ENCODE assay signal across 27 cellular contexts in genomic region chr20:33716498-33716897, GRCh38.
"Had no signal": no experiment of that assay in that cellular context is flagged by ENCODE, and none has a peak within 500 bp of the region (broad histone marks: within the 10 kb centered on the region; RNA-seq: fewer than 3 reads in every experiment).

No MANE protein-coding gene starts in this region.

- H3K4me3 Mint-ChIP-seq: activated B cell treated with CpG ODN at 0.5 μM for 24 hours; activated CD8-positive, alpha-beta T cell treated with anti-CD3 and anti-CD28 coated beads for 36 hours; activated naive CD4-positive, alpha-beta T cell treated with anti-CD3 and anti-CD28 coated beads for 36 hours; activated naive CD4-positive, alpha-beta T cell treated with anti-CD3 and anti-CD28 coated beads, Interleukin-2, amount 50 U/mL, for 24 hours; activated naive CD8-positive, alpha-beta T cell treated with anti-CD3 and anti-CD28 coated beads for 36 hours; activated naive CD8-positive, alpha-beta T cell treated with anti-CD3 and anti-CD28 coated beads, Interleukin-2, amount 50 U/mL, for 24 hours; activated T-cell treated with anti-CD3 and anti-CD28 coated beads, Interleukin-2, amount 50 U/mL, for 4 hours had no signal

- H3K9me3 Mint-ChIP-seq: activated CD8-positive, alpha-beta T cell treated with anti-CD3 and anti-CD28 coated beads for 36 hours; activated naive CD4-positive, alpha-beta T cell treated with anti-CD3 and anti-CD28 coated beads for 36 hours; activated naive CD4-positive, alpha-beta T cell treated with anti-CD3 and anti-CD28 coated beads, Interleukin-2, amount 50 U/mL, for 24 hours; activated naive CD8-positive, alpha-beta T cell treated with anti-CD3 and anti-CD28 coated beads for 36 hours; activated T-cell treated with anti-CD3 and anti-CD28 coated beads, Interleukin-2, amount 50 U/mL, for 4 hours had no signal

- H3K27ac ChIP-seq: body of pancreas, epithelial cell of prostate, esophagus squamous epithelium, gastroesophageal sphincter had no signal

- DNase-seq: activated B cell treated with CpG ODN at 0.5 μM for 24 hours; activated CD4-positive, alpha-beta T cell treated with anti-CD3 and anti-CD28 coated beads for 48 hours; activated CD4-positive, alpha-beta T cell treated with anti-CD3 and anti-CD28 coated beads, Interleukin-2, amount 50 U/mL, for 1 hour; activated CD4-positive, alpha-beta T cell treated with anti-CD3 and anti-CD28 coated beads, Interleukin-2, amount 50 U/mL, for 48 hours; activated CD8-positive, alpha-beta memory T cell treated with anti-CD3 and anti-CD28 coated beads for 24 hours; activated CD8-positive, alpha-beta T cell treated with anti-CD3 and anti-CD28 coated beads for 36 hours; activated effector memory CD4-positive, alpha-beta T cell treated with anti-CD3 and anti-CD28 coated beads, Interleukin-2, amount 50 U/mL, for 16 hours; activated naive CD4-positive, alpha-beta T cell treated with anti-CD3 and anti-CD28 coated beads for 36 hours; activated naive CD8-positive, alpha-beta T cell treated with anti-CD3 and anti-CD28 coated beads for 36 hours; activated naive CD8-positive, alpha-beta T cell treated with anti-CD3 and anti-CD28 coated beads, Interleukin-2, amount 50 U/mL, for 24 hours; activated T-cell treated with anti-CD3 and anti-CD28 coated beads, Interleukin-2, amount 50 U/mL, for 4 hours; adrenal gland; amygdala; aorta; body of pancreas; caudate nucleus; cortex of kidney; dermis blood vessel endothelial cell; effector CD8-positive, alpha-beta T cell; esophagus squamous epithelium; foreskin melanocyte; T-helper 2 cell had no signal

- H3K27me3 Mint-ChIP-seq: activated B cell treated with CpG ODN at 0.5 μM for 24 hours; activated CD8-positive, alpha-beta T cell treated with anti-CD3 and anti-CD28 coated beads for 36 hours; activated naive CD4-positive, alpha-beta T cell treated with anti-CD3 and anti-CD28 coated beads, Interleukin-2, amount 50 U/mL, for 24 hours; activated naive CD8-positive, alpha-beta T cell treated with anti-CD3 and anti-CD28 coated beads for 36 hours; activated naive CD8-positive, alpha-beta T cell treated with anti-CD3 and anti-CD28 coated beads, Interleukin-2, amount 50 U/mL, for 24 hours had no signal

- ATAC-seq: activated CD4-positive, CD25-positive, alpha-beta regulatory T cell treated with anti-CD3 and anti-CD28 coated beads, Interleukin-2, amount 50 U/mL, for 24 hours; activated CD8-positive, alpha-beta T cell treated with anti-CD3 and anti-CD28 coated beads for 36 hours; activated naive CD8-positive, alpha-beta T cell treated with anti-CD3 and anti-CD28 coated beads, Interleukin-2, amount 50 U/mL, for 24 hours; activated T-cell treated with anti-CD3 and anti-CD28 coated beads, Interleukin-2, amount 50 U/mL, for 4 hours; body of pancreas; gastroesophageal sphincter had no signal

- H3K27ac Mint-ChIP-seq: activated B cell treated with CpG ODN at 0.5 μM for 24 hours; activated CD8-positive, alpha-beta T cell treated with anti-CD3 and anti-CD28 coated beads for 36 hours; activated naive CD4-positive, alpha-beta T cell treated with anti-CD3 and anti-CD28 coated beads for 36 hours; activated naive CD8-positive, alpha-beta T cell treated with anti-CD3 and anti-CD28 coated beads for 36 hours; activated naive CD8-positive, alpha-beta T cell treated with anti-CD3 and anti-CD28 coated beads, Interleukin-2, amount 50 U/mL, for 24 hours; activated T-helper 2 cell treated with anti-CD3 and anti-CD28 coated beads, Interferon-gamma antibody, Interleukin-2, Interleukin-4, amounts not matched to agents 10 μg/mL and 5 μg/mL and 100 μg/mL, durations not matched to agents 14 hours and 24 hours and 36 hours had no signal
